ENCODE assay signal across 15 cellular contexts in genomic region chr2:233477548-233478433, GRCh38.
DNase-seq lines count a peak whose midpoint lies in the region; ATAC-seq and TF ChIP-seq lines count a peak whose summit lies in the region.
"Had no signal": no experiment of that assay in that cellular context is flagged by ENCODE, and none has a peak within 500 bp of the region (broad histone marks: within the 10 kb centered on the region; RNA-seq: fewer than 3 reads in every experiment).

No MANE protein-coding gene starts in this region.

- no peak for TF ChIP-seq CTCF in osteoblast (IDR thresholded peaks at IDR 0.05; ENCODE audit: extremely low read depth, low read depth, low read length)

- H3K4me1 ChIP-seq in osteoblast (ENCODE audit: insufficient read depth, low read length), result no peaks in the 10 kb centered on the region

- no peak overlapping the region for H3K4me3 ChIP-seq in osteoblast (ENCODE audit: insufficient read depth, low read length)
- H3K4me3 ChIP-seq: BLaER1 treated with 17β-estradiol and CSF1 and Interleukin-3, amounts not matched to agents 10 nM and 100 nM had no signal

- no peaks in the 10 kb centered on the region for H3K4me1 Mint-ChIP-seq in activated T-cell treated with anti-CD3 and anti-CD28 coated beads, Interleukin-2, amount 50 U/mL, for 24 hours (ENCODE audit: low read depth)
- H3K4me1 Mint-ChIP-seq in activated T-helper 17 cell treated with anti-CD3 and anti-CD28 coated beads, Interleukin-2, amount 50 U/mL, for 72 hours, result no peaks in the 10 kb centered on the region
- H3K4me1 Mint-ChIP-seq: CD8-positive, alpha-beta memory T cell had no signal

- no peaks in the 10 kb centered on the region for H3K9me3 Mint-ChIP-seq in activated T-cell treated with anti-CD3 and anti-CD28 coated beads, Interleukin-2, amount 50 U/mL, for 24 hours
- H3K9me3 Mint-ChIP-seq in activated T-helper 17 cell treated with anti-CD3 and anti-CD28 coated beads, Interleukin-2, amount 50 U/mL, for 72 hours, result no peaks in the 10 kb centered on the region
- H3K9me3 Mint-ChIP-seq: CD8-positive, alpha-beta memory T cell had no signal

- H3K27me3 ChIP-seq in osteoblast (ENCODE audit: insufficient read depth, low read length), result no peaks in the 10 kb centered on the region
- H3K27me3 ChIP-seq: BLaER1 treated with 17β-estradiol and CSF1 and Interleukin-3, amounts not matched to agents 10 nM and 100 nM had no signal

- H3K27ac ChIP-seq in cingulate gyrus (ENCODE audit: low read depth, low read length) (peak overlapping the region; percentile 19), osteoblast (ENCODE audit: low read depth, low read length) (no peak overlapping the region)
- H3K27ac ChIP-seq: BLaER1 treated with 17β-estradiol and CSF1 and Interleukin-3, amounts not matched to agents 10 nM and 100 nM had no signal

- no peak overlapping the region for H2AFZ ChIP-seq in osteoblast (ENCODE audit: low read length)

- H3K36me3 ChIP-seq in osteoblast (ENCODE audit: insufficient read depth, low read length), result peaks cover 41% of the 10 kb centered on the region

- peaks cover 54% of the 10 kb centered on the region for H3K36me3 Mint-ChIP-seq in activated T-cell treated with anti-CD3 and anti-CD28 coated beads, Interleukin-2, amount 50 U/mL, for 24 hours (ENCODE audit: low read depth)
- H3K36me3 Mint-ChIP-seq in activated T-helper 17 cell treated with anti-CD3 and anti-CD28 coated beads, Interleukin-2, amount 50 U/mL, for 72 hours (ENCODE audit: low read depth), result peaks cover 4% of the 10 kb centered on the region

- H3K9me3 ChIP-seq in osteoblast (ENCODE audit: low read depth, low read length), result no peaks in the 10 kb centered on the region
- H3K9me3 ChIP-seq: BLaER1 treated with 17β-estradiol and CSF1 and Interleukin-3, amounts not matched to agents 10 nM and 100 nM had no signal

- H3K4me3 Mint-ChIP-seq in activated T-cell treated with anti-CD3 and anti-CD28 coated beads, Interleukin-2, amount 50 U/mL, for 24 hours, result no peak overlapping the region
- no peak overlapping the region for H3K4me3 Mint-ChIP-seq in activated T-helper 17 cell treated with anti-CD3 and anti-CD28 coated beads, Interleukin-2, amount 50 U/mL, for 72 hours
- H3K4me3 Mint-ChIP-seq: CD8-positive, alpha-beta memory T cell had no signal

- H3K27ac Mint-ChIP-seq in activated T-cell treated with anti-CD3 and anti-CD28 coated beads, Interleukin-2, amount 50 U/mL, for 24 hours, result peak overlapping the region; percentile 11
- H3K27ac Mint-ChIP-seq in activated T-helper 17 cell treated with anti-CD3 and anti-CD28 coated beads, Interleukin-2, amount 50 U/mL, for 72 hours, result no peak overlapping the region

- peaks cover 2% of the 10 kb centered on the region for H4K20me1 ChIP-seq in osteoblast (ENCODE audit: insufficient read depth, low read length)

- H3K79me2 ChIP-seq in osteoblast (ENCODE audit: insufficient read depth, low read length), result no peaks in the 10 kb centered on the region

- no peak for ATAC-seq in GM18502 (IDR thresholded peaks at IDR 0.05; ENCODE audit: poor library complexity, unreplicated experiment)
- ATAC-seq in activated T-helper 17 cell treated with anti-CD3 and anti-CD28 coated beads, Interleukin-2, amount 50 U/mL, for 72 hours (replicated peaks), result no peak

- no peak for DNase-seq in activated T-cell treated with anti-CD3 and anti-CD28 coated beads, Interleukin-2, amount 50 U/mL, for 24 hours
- DNase-seq in activated T-cell treated with anti-CD3 and anti-CD28 coated beads for 4 hours (no peak), osteoblast (ENCODE audit: insufficient read length, low spot score, missing footprints) (peak; percentile 44)
- DNase-seq in activated CD4-positive, alpha-beta T cell treated with anti-CD3 and anti-CD28 coated beads for 1 hour, result no peak
- no peak for DNase-seq in stimulated activated CD4-positive, alpha-beta T cell treated with anti-CD3 and anti-CD28 coated beads, Interleukin-1b, Interleukin-23, amount 100 ng/mL, for 48 hours
- DNase-seq: CD8-positive, alpha-beta memory T cell; NCI-H1048; NCI-H146; NCI-H2081; NCI-H510A treated with DMSO at 0.1 percent for 48 hours; SIG-M5 had no signal

- H3K4me2 ChIP-seq in osteoblast (ENCODE audit: insufficient read depth, low read length), result no peak overlapping the region
- H3K4me2 ChIP-seq: BLaER1 treated with 17β-estradiol and CSF1 and Interleukin-3, amounts not matched to agents 10 nM and 100 nM had no signal

- no peaks in the 10 kb centered on the region for H3K27me3 Mint-ChIP-seq in activated T-cell treated with anti-CD3 and anti-CD28 coated beads, Interleukin-2, amount 50 U/mL, for 24 hours
- no peaks in the 10 kb centered on the region for H3K27me3 Mint-ChIP-seq in activated T-helper 17 cell treated with anti-CD3 and anti-CD28 coated beads, Interleukin-2, amount 50 U/mL, for 72 hours
- H3K27me3 Mint-ChIP-seq: CD8-positive, alpha-beta memory T cell had no signal
